21 cellular contexts compared by ENCODE assay signal in genomic region chr22:46415816-46416536, GRCh38.
DNase-seq lines count a peak whose midpoint lies in the region; TF ChIP-seq lines count a peak whose summit lies in the region.
"Had no signal": no experiment of that assay in that cellular context is flagged by ENCODE, and none has a peak within 500 bp of the region (broad histone marks: within the 10 kb centered on the region; RNA-seq: fewer than 3 reads in every experiment).

No MANE protein-coding gene starts in this region.

- peaks cover 10% of the 10 kb centered on the region for H3K4me1 Mint-ChIP-seq in neural crest cell
- H3K4me1 Mint-ChIP-seq: activated CD4-positive, alpha-beta memory T cell treated with anti-CD3 and anti-CD28 coated beads, Interleukin-2, amount 10 ng/mL, durations not matched to agents 7 days and 5 days; activated naive CD8-positive, alpha-beta T cell treated with anti-CD3 and anti-CD28 coated beads, Interleukin-2, amount 10 ng/mL, durations not matched to agents 7 days and 5 days had no signal

- no peak overlapping the region for H3K27ac ChIP-seq in adrenal gland
- H3K27ac ChIP-seq: brain microvascular endothelial cell, gastroesophageal sphincter had no signal

- peak overlapping the region; percentile 30 for H3K27ac Mint-ChIP-seq in neural crest cell (ENCODE audit: unreplicated experiment)
- H3K27ac Mint-ChIP-seq: activated CD4-positive, alpha-beta memory T cell treated with anti-CD3 and anti-CD28 coated beads, Interleukin-2, amount 10 ng/mL, durations not matched to agents 7 days and 5 days; activated naive CD8-positive, alpha-beta T cell treated with anti-CD3 and anti-CD28 coated beads, Interleukin-2, amount 10 ng/mL, durations not matched to agents 7 days and 5 days; CD4-positive, alpha-beta T cell had no signal

- no peak overlapping the region for H3K4me3 ChIP-seq in fibroblast of the aortic adventitia (ENCODE audit: low read depth, low read length)
- no peak overlapping the region for H3K4me3 ChIP-seq in adrenal gland
- H3K4me3 ChIP-seq: gastroesophageal sphincter, HAP-1, lung, MG63, smooth muscle cell had no signal

- peak; percentile 4 for TF ChIP-seq CTCF in fibroblast of the aortic adventitia (IDR thresholded peaks at IDR 0.05; ENCODE audit: insufficient read depth, low read length)
- no peak for TF ChIP-seq CTCF in neural crest cell (conservative IDR thresholded peaks at IDR 0.05)
- no peak for TF ChIP-seq CTCF in adrenal gland (IDR thresholded peaks at IDR 0.05)

- TF ChIP-seq POLR2A in adrenal gland (IDR thresholded peaks at IDR 0.05): no peak

- no peaks in the 10 kb centered on the region for H3K36me3 ChIP-seq in adrenal gland (replicated peaks in 1 of 2)
- H3K36me3 ChIP-seq: brain microvascular endothelial cell, gastroesophageal sphincter, HAP-1, MG63 had no signal

- H3K27me3 Mint-ChIP-seq in neural crest cell (ENCODE audit: low read depth): peaks cover 16% of the 10 kb centered on the region
- H3K27me3 Mint-ChIP-seq: activated CD4-positive, alpha-beta memory T cell treated with anti-CD3 and anti-CD28 coated beads, Interleukin-2, amount 10 ng/mL, durations not matched to agents 7 days and 5 days; activated naive CD8-positive, alpha-beta T cell treated with anti-CD3 and anti-CD28 coated beads, Interleukin-2, amount 10 ng/mL, durations not matched to agents 7 days and 5 days; CD4-positive, alpha-beta T cell had no signal

- no peaks in the 10 kb centered on the region for H3K36me3 Mint-ChIP-seq in neural crest cell (ENCODE audit: low read depth)
- H3K36me3 Mint-ChIP-seq: activated naive CD8-positive, alpha-beta T cell treated with anti-CD3 and anti-CD28 coated beads, Interleukin-2, amount 10 ng/mL, durations not matched to agents 7 days and 5 days had no signal

- H3K9me3 ChIP-seq in adrenal gland (replicated peaks in 1 of 3): no peaks in the 10 kb centered on the region
- H3K9me3 ChIP-seq: gastroesophageal sphincter, HAP-1, MG63 had no signal

- intact Hi-C loops in adrenal gland (cut with DNase I): no loop called here

- H3K27me3 ChIP-seq in adrenal gland: peaks cover 5% of the 10 kb centered on the region
- H3K27me3 ChIP-seq: brain microvascular endothelial cell, MG63 had no signal

- H3K4me3 Mint-ChIP-seq in neural crest cell: no peak overlapping the region
- H3K4me3 Mint-ChIP-seq: activated CD4-positive, alpha-beta memory T cell treated with anti-CD3 and anti-CD28 coated beads, Interleukin-2, amount 10 ng/mL, durations not matched to agents 7 days and 5 days; activated naive CD8-positive, alpha-beta T cell treated with anti-CD3 and anti-CD28 coated beads, Interleukin-2, amount 10 ng/mL, durations not matched to agents 7 days and 5 days; CD4-positive, alpha-beta T cell had no signal

- whole genome bisulfite sequencing in adrenal gland, 4 donors: 52 to 70% (median 57%) methylated on average over 26 to 30 of the region's 30 CpGs

- peak; percentile 42 for DNase-seq in AG08396 (ENCODE audit: low spot score)
- DNase-seq in SK-N-DZ (ENCODE audit: low spot score): peak; percentile 37
- DNase-seq in fibroblast of the aortic adventitia (ENCODE audit: low read depth): peak; percentile 62
- no peak for DNase-seq in neural crest cell (ENCODE audit: low read depth, low spot score)
- DNase-seq in UCSD-AML1 (lab: John Stamatoyannopoulos, UW; ENCODE audit: unreplicated experiment): no peak
- no peak for DNase-seq in NCI-H2107 (lab: John Stamatoyannopoulos, UW)
- no peak for DNase-seq in NCI-H510A treated with DMSO at 0.1 percent for 48 hours (lab: John Stamatoyannopoulos, UW)
- no peak for DNase-seq in adrenal gland
- DNase-seq: activated CD4-positive, alpha-beta memory T cell treated with anti-CD3 and anti-CD28 coated beads, Interleukin-2, amount 10 ng/mL, durations not matched to agents 7 days and 5 days; activated naive CD8-positive, alpha-beta T cell treated with anti-CD3 and anti-CD28 coated beads, Interleukin-2, amount 10 ng/mL, durations not matched to agents 7 days and 5 days; brain microvascular endothelial cell; CD4-positive, alpha-beta T cell; effector CD8-positive, alpha-beta T cell; islet precursor cell; MG63; NCI-H510A; SHP77 treated with DMSO at 0.1 percent for 48 hours had no signal

- H3K9me3 Mint-ChIP-seq in neural crest cell: no peaks in the 10 kb centered on the region
- H3K9me3 Mint-ChIP-seq: activated CD4-positive, alpha-beta memory T cell treated with anti-CD3 and anti-CD28 coated beads, Interleukin-2, amount 10 ng/mL, durations not matched to agents 7 days and 5 days; activated naive CD8-positive, alpha-beta T cell treated with anti-CD3 and anti-CD28 coated beads, Interleukin-2, amount 10 ng/mL, durations not matched to agents 7 days and 5 days; CD4-positive, alpha-beta T cell had no signal

- H3K4me1 ChIP-seq in adrenal gland (replicated peaks in 1 of 2): no peaks in the 10 kb centered on the region
- H3K4me1 ChIP-seq: gastroesophageal sphincter, HAP-1 had no signal

Comparison
In these comparisons a context has a peak if more than half of its experiments do, and no peak if none do; other contexts are left out.
1. DNase-seq: peak in AG08396 (single experiment), SK-N-DZ (single experiment) and fibroblast of the aortic adventitia (single experiment); none in neural crest cell (single experiment), UCSD-AML1 (single experiment), NCI-H2107 (single experiment), NCI-H510A treated with DMSO at 0.1 percent for 48 hours (single experiment) and adrenal gland (0 of 7).